8 cellular contexts compared by ENCODE assay signal in genomic region chr19:13208131-13208963, GRCh38. TPM values are rescaled to one million over a fixed set of nuclear protein-coding genes. Genes with fewer than 3 reads are reported as not detected.
DNase-seq lines count a peak whose midpoint lies in the region; ATAC-seq and TF ChIP-seq lines count a peak whose summit lies in the region.

No MANE protein-coding gene starts in this region.

- peak overlapping the region; percentile 88 for H3K4me3 Mint-ChIP-seq in central memory CD8-positive, alpha-beta T cell
- H3K4me3 Mint-ChIP-seq in progenitor cell of endocrine pancreas (ENCODE audit: low read depth): no peak overlapping the region

- H3K9me3 Mint-ChIP-seq in central memory CD8-positive, alpha-beta T cell: no peaks in the 10 kb centered on the region
- no peaks in the 10 kb centered on the region for H3K9me3 Mint-ChIP-seq in progenitor cell of endocrine pancreas (ENCODE audit: low read depth)

- H3K27ac Mint-ChIP-seq in central memory CD8-positive, alpha-beta T cell (ENCODE audit: low read depth): peak overlapping the region; percentile 94
- no peak overlapping the region for H3K27ac Mint-ChIP-seq in progenitor cell of endocrine pancreas

- H3K36me3 ChIP-seq in mesodermal cell (ENCODE audit: control insufficient read depth, insufficient read depth, low read length): no peaks in the 10 kb centered on the region

- H3K4me1 Mint-ChIP-seq in central memory CD8-positive, alpha-beta T cell: peaks cover 18% of the 10 kb centered on the region
- H3K4me1 Mint-ChIP-seq in progenitor cell of endocrine pancreas (ENCODE audit: low read depth): no peaks in the 10 kb centered on the region

- no peaks in the 10 kb centered on the region for H3K4me1 ChIP-seq in mesodermal cell (ENCODE audit: control insufficient read depth, insufficient read depth, low read length, poor library complexity, severe bottlenecking)

- WGBS in mesodermal cell (ENCODE audit: insufficient coverage in 2 of 2), 2 experiments: 90% methylated on average over 11 to 16 of the region's 49 CpGs

- peak overlapping the region; percentile 23 for H3K27ac ChIP-seq in mesodermal cell (ENCODE audit: low read depth, low read length, severe bottlenecking)

- peaks cover 3% of the 10 kb centered on the region for H3K36me3 Mint-ChIP-seq in central memory CD8-positive, alpha-beta T cell (ENCODE audit: insufficient read depth)
- no peaks in the 10 kb centered on the region for H3K36me3 Mint-ChIP-seq in progenitor cell of endocrine pancreas (ENCODE audit: insufficient read depth)

- peak; percentile 71 for ATAC-seq in GM18511 (IDR thresholded peaks at IDR 0.05; ENCODE audit: unreplicated experiment)
- peak; percentile 39 for ATAC-seq in HG03139 (IDR thresholded peaks at IDR 0.05; ENCODE audit: unreplicated experiment)
- peak; percentile 62 for ATAC-seq in central memory CD8-positive, alpha-beta T cell (replicated peaks; ENCODE audit: extremely low read depth, poor library complexity, severe bottlenecking)

- H3K9me3 ChIP-seq in mesodermal cell (ENCODE audit: control insufficient read depth, low read length): no peaks in the 10 kb centered on the region

- no peaks in the 10 kb centered on the region for H3K27me3 Mint-ChIP-seq in central memory CD8-positive, alpha-beta T cell
- H3K27me3 Mint-ChIP-seq in progenitor cell of endocrine pancreas: no peaks in the 10 kb centered on the region

- H3K4me3 ChIP-seq in WI38 (ENCODE audit: low read depth, low read length) (peak overlapping the region; percentile 33), mesodermal cell (ENCODE audit: extremely low read depth, insufficient read depth, low read length, poor library complexity, severe bottlenecking) (no peak overlapping the region)

- no peak for TF ChIP-seq CTCF in WI38 (IDR thresholded peaks at IDR 0.05; ENCODE audit: low read depth, low read length)
- no peak for TF ChIP-seq CTCF in progenitor cell of endocrine pancreas (IDR thresholded peaks at IDR 0.05; ENCODE audit: unreplicated experiment)

- DNase-seq in central memory CD8-positive, alpha-beta T cell (ENCODE audit: low spot score in 2 of 2): no peak
- DNase-seq in stimulated activated CD8-positive, alpha-beta memory T cell treated with anti-CD3 and anti-CD28 coated beads, Interleukin-7, amount 100 ng/mL, for 4 hours (ENCODE audit: low read depth in 2 of 2): peak; percentile 36 to 49
- DNase-seq in progenitor cell of endocrine pancreas (ENCODE audit: low spot score, unreplicated experiment) (no peak), SHP77 treated with DMSO at 0.1 percent for 48 hours (lab: John Stamatoyannopoulos, UW) (no peak)

RNA-seq across cellular contexts. Expression of gene IER2, which starts 58.1 kb away (rescaled TPM):
- polyA plus RNA-seq in mesodermal cell (2013, experiment 1 of 2): 106 TPM
- 66.8 TPM for polyA plus RNA-seq in mesodermal cell (2013, experiment 2 of 2)
- total RNA-seq in progenitor cell of endocrine pancreas: 88.4 and 93.4 TPM in 2 replicates

RNA-seq across cellular contexts. Expression of gene STX10, which starts 58.2 kb away (rescaled TPM):
- 45.6 TPM for polyA plus RNA-seq in mesodermal cell (2013, experiment 1 of 2)
- 36.3 TPM for polyA plus RNA-seq in mesodermal cell (2013, experiment 2 of 2)
- total RNA-seq in progenitor cell of endocrine pancreas: 49.2 and 55.9 TPM in 2 replicates

Comparison
In these comparisons a context has a peak if more than half of its experiments do, and no peak if none do; other contexts are left out.
1. DNase-seq: peak in stimulated activated CD8-positive, alpha-beta memory T cell treated with anti-CD3 and anti-CD28 coated beads, Interleukin-7, amount 100 ng/mL, for 4 hours (2 of 2); none in central memory CD8-positive, alpha-beta T cell (0 of 2), progenitor cell of endocrine pancreas (single experiment) and SHP77 treated with DMSO at 0.1 percent for 48 hours (single experiment).
2. Peak in every context shown above with its lines, with median percentiles within 50 percentile points of each other: ATAC-seq.